ENCODE assay signal across 8 cellular contexts in the genomic region with DNA sequence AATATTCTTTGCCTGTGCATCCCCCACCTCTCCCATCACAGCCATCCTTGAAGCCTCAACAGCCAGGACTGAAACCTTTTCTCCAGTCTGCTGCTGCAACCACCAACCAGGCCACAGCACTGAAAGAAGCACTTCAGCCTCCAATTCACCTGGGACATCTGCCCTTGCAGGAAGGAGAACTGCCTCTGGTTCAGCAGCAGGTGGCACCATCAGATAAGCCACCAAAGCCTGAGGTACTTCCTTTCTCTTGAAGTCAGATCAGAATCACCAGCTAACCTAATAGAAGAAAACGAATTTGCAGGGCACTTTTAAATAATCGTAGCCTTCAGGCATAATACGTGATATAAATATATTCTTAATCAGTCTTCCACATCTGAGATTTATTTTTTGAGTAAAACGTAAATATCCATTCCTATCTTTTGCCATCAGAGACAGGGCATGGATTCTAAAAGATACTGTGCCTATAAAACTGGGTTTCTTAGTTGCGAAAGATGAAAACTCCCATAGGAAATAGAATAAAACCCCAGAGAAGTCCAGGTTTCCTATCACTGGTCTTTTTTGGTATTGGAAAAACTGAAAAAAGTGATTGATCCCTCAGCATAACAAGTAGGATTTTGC. TPM values are rescaled to one million over a fixed set of nuclear protein-coding genes. Genes with fewer than 3 reads are reported as not detected.
DNase-seq lines count a peak whose midpoint lies in the region; ATAC-seq, FAIRE-seq and TF ChIP-seq lines count a peak whose summit lies in the region.

No MANE protein-coding gene starts in this region.

- no peaks in the 10 kb centered on the region; a peak in 1 of 4 replicates for H3K27me3 ChIP-seq in GM12878 (replicated peaks in 1 of 2; ENCODE audit: control insufficient read depth in 2 of 2, insufficient read depth in 2 of 2, low read length in 1 of 2)

- intact Hi-C loops in GM12878 (cut with micrococcal nuclease; ENCODE audit: unreplicated experiment): loop anchor here (1.0 to 10.0 kb wide), 4 partner anchors 409 to 1703 kb away; no protein-coding TSS in a partner anchor

- H3K27ac ChIP-seq in GM12878 (ENCODE audit: control insufficient read depth, insufficient read depth): no peak overlapping the region

- H3K9ac ChIP-seq in GM12878 (ENCODE audit: control insufficient read depth, insufficient read depth, low read length): no peak overlapping the region

- no peaks in the 10 kb centered on the region for H3K36me3 ChIP-seq in GM12878 (ENCODE audit: control insufficient read depth in 2 of 2, insufficient read depth in 2 of 2, low read length in 1 of 2)

- BruUV-seq in GM12878 (replicated peaks; lab: Mats Ljungman, UMichigan): no TSS peak

- POLR2A ChIA-PET in GM12878 (lab: Charles Lee): no interaction called here

- peak; percentile 99 for TF ChIP-seq RAD21 in GM12878 (IDR thresholded peaks at IDR 0.05; ENCODE audit: insufficient read depth, low read depth, low read length)

- TF ChIP-seq CTCF in AG09319 (IDR thresholded peaks at IDR 0.05; ENCODE audit: low read depth, low read length) (peak; percentile 75), GM12878 (IDR thresholded peaks at IDR 0.05 in 2 of 3, conservative IDR thresholded peaks at IDR 0.05 in 1 of 3; ENCODE audit: control insufficient read depth in 2 of 3, extremely low read depth in 1 of 3, insufficient read depth in 1 of 3, low read depth in 3 of 3, low read length in 3 of 3) (peak; percentile 90 to 94 (median 92))

- no peak for TF ChIP-seq EP300 in GM12878 (IDR thresholded peaks at IDR 0.05; ENCODE audit: borderline replicate concordance in 1 of 2, control insufficient read depth in 1 of 2, low read depth in 2 of 2, low read length in 2 of 2)

- peak; percentile 99 for ATAC-seq in GM18867 (IDR thresholded peaks at IDR 0.05; ENCODE audit: unreplicated experiment)
- peak; percentile 95 for ATAC-seq in HG03045 (IDR thresholded peaks at IDR 0.05; ENCODE audit: unreplicated experiment)
- peak; percentile 98 for ATAC-seq in GM12878

- peak; percentile 31 for DNase-seq in AG09319 (ENCODE audit: extremely low read depth, low read depth)
- DNase-seq in NCI-H2029 (lab: John Stamatoyannopoulos, UW): peak; percentile 54
- DNase-seq in T1000 (lab: John Stamatoyannopoulos, UW): peak; percentile 20
- DNase-seq in GM12878 (ENCODE audit: low read depth, low spot score): peak; percentile 34
- DNase-seq in islet precursor cell: peak; percentile 85
- DNase-seq in stimulated activated CD4-positive, alpha-beta T cell treated with anti-CD3 and anti-CD28 coated beads, Interleukin-2, amount 100 ng/mL, for 48 hours: peak; percentile 34 to 44

- H3K4me2 ChIP-seq in GM12878 (ENCODE audit: control insufficient read depth, insufficient read depth): no peak overlapping the region

- RAD21 ChIA-PET in GM12878 (lab: Charles Lee; ENCODE audit: unreplicated experiment): interaction anchor here (0.7 to 1.7 kb wide), 7 partner anchors 11 to 673 kb away, joined by 3 to 6 read pairs (median 3); no protein-coding TSS in a partner anchor

- CTCF ChIA-PET in GM12878 (lab: Yijun Ruan, JAX): interaction anchor here (0.6 to 2.0 kb wide), 19 partner anchors 11 to 1111 kb away, joined by 3 to 8 read pairs (median 3); no protein-coding TSS in a partner anchor

- SMC1A ChIA-PET in GM12878 (lab: Charles Lee; ENCODE audit: uncharacterized antibody, unreplicated experiment): interaction anchor here (0.8 to 2.5 kb wide), 12 partner anchors 10 to 1110 kb away, joined by 3 to 11 read pairs (median 4); a partner anchor contains a TSS

- no peaks in the 10 kb centered on the region for H4K20me1 ChIP-seq in GM12878 (ENCODE audit: control insufficient read depth, insufficient read depth)

- no peaks in the 10 kb centered on the region for H3K9me3 ChIP-seq in GM12878 (replicated peaks; ENCODE audit: control insufficient read depth, insufficient read depth, low read length)

- FAIRE-seq in GM12878 (lab: Jason Lieb, UNC): peak; percentile 92

- no peak for TF ChIP-seq POLR2A in GM12878 (IDR thresholded peaks at IDR 0.05; ENCODE audit: low read depth, low read length)

- H3K79me2 ChIP-seq in GM12878 (ENCODE audit: control insufficient read depth, insufficient read depth, low read length): no peaks in the 10 kb centered on the region

- in situ Hi-C loops in GM12878 (cut with MboI): loop anchor here (25.0 kb wide), 2 partner anchors 1111 to 1686 kb away; no protein-coding TSS in a partner anchor

- WGBS in GM12878 (ENCODE audit: insufficient coverage, insufficient replicate concordance, low lambda C conversion rate, missing lambda C conversion rate): 20% methylated on average over 5 of the region's 5 CpGs

- H3K4me1 ChIP-seq in GM12878 (ENCODE audit: control insufficient read depth, insufficient read depth, low read length): no peaks in the 10 kb centered on the region

- H3K4me3 ChIP-seq in GM12878: no peak overlapping the region

- no peak overlapping the region for H2AFZ ChIP-seq in GM12878 (ENCODE audit: control insufficient read depth, low read depth, low read length)

TF ChIP-seq in GM12878, 131 proteins besides CTCF, POLR2A, EP300 and RAD21:
- TF ChIP-seq MEF2B (IDR thresholded peaks at IDR 0.05; ENCODE audit: partially characterized antibody, poor library complexity, severe bottlenecking) (peak; percentile 26), SMC3 (IDR thresholded peaks at IDR 0.05; ENCODE audit: borderline replicate concordance, low read length) (peak; percentile 83), YY1 (IDR thresholded peaks at IDR 0.05; ENCODE audit: low read depth, low read length) (0 out of 2 replicates have a peak, but pooled peaks have one; percentile 51), POU2F2 (IDR thresholded peaks at IDR 0.05; ENCODE audit: borderline replicate concordance, low read depth, low read length) (no peak), SPI1 (IDR thresholded peaks at IDR 0.05; ENCODE audit: borderline replicate concordance, insufficient read depth, low read depth, low read length) (peak; percentile 31; the same call in 1 of the 2 replicates), LARP7 (IDR thresholded peaks at IDR 0.05) (no peak)
- TF ChIP-seq, protein P1, sequence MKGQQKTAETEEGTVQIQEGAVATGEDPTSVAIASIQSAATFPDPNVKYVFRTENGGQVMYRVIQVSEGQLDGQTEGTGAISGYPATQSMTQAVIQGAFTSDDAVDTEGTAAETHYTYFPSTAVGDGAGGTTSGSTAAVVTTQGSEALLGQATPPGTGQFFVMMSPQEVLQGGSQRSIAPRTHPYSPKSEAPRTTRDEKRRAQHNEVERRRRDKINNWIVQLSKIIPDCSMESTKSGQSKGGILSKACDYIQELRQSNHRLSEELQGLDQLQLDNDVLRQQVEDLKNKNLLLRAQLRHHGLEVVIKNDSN (IDR thresholded peaks at IDR 0.05; ENCODE audit: borderline replicate concordance, extremely low read length, insufficient read depth, low read depth, low read length): no peak

RNA-seq across cellular contexts. Expression of a gene that starts 9.5 kb away (rescaled TPM):
- total RNA-seq in GM12878 (2013; cell fraction: nucleolus; rRNA removed): not detected in 2 replicates
- total RNA-seq in GM12878 (2014; rRNA removed) (not detected in 2 replicates), GM12878 (2014; rRNA removed; fragmentation: Illumina TruSeq; extraction: Trizol) (not detected in 2 replicates), GM12878 (2021) (not detected in 2 replicates)
- not detected for polyA plus RNA-seq in GM12878 (2011; ENCODE audit: low read depth)
- polyA plus RNA-seq in GM12878 (2011; rRNA removed) (not detected in 2 replicates), GM12878 (2014; fragmentation: Illumina TruSeq; extraction: Trizol) (not detected in 2 replicates), GM12878 (2014; fragmentation: Nextera tagmentation; extraction: Ambion mirVana) (under 1 TPM in 1 of 2 experiments, not detected in 1; 0.18 TPM), GM12878 (2014; rRNA removed) (not detected in 2 replicates), GM12878 (2016; fragmentation: Nextera tagmentation; extraction: Ambion mirVana) (not detected)
- not detected in 2 replicates for polyA plus RNA-seq in GM12878 (2011; cell fraction: cytosol; rRNA removed)
- not detected in 2 replicates for polyA plus RNA-seq in GM12878 (2011; cell fraction: nucleus; rRNA removed)
- polyA plus RNA-seq in GM12878 (2012): not detected in 2 replicates
- polyA minus RNA-seq in GM12878 (2011; rRNA and poly(A)+ RNA removed): not detected in 2 replicates
- polyA minus RNA-seq in GM12878 (2011; cell fraction: cytosol; rRNA and poly(A)+ RNA removed): not detected in 2 replicates
- polyA minus RNA-seq in GM12878 (2011; cell fraction: nucleus; rRNA and poly(A)+ RNA removed): not detected in 2 replicates

RNA-seq across cellular contexts. Expression of a gene that starts 27.0 kb away (rescaled TPM):
- total RNA-seq in GM12878 (2013; cell fraction: nucleolus; rRNA removed): not detected in 2 replicates
- 0.06 TPM in 1 of 2 replicates, not detected in the other for total RNA-seq in GM12878 (2014; rRNA removed)
- total RNA-seq in GM12878 (2014; rRNA removed; fragmentation: Illumina TruSeq; extraction: Trizol): 0.04 and 0.09 TPM in 2 replicates
- total RNA-seq in GM12878 (2021): 0.27 and 0.51 TPM in 2 replicates
- polyA plus RNA-seq in GM12878 (2011; ENCODE audit: low read depth): 0.09 TPM
- polyA plus RNA-seq in GM12878 (2011; rRNA removed): 0.14 and 0.16 TPM in 2 replicates
- 0.21 and 0.25 TPM in 2 replicates for polyA plus RNA-seq in GM12878 (2011; cell fraction: cytosol; rRNA removed)
- polyA plus RNA-seq in GM12878 (2011; cell fraction: nucleus; rRNA removed): 0.21 and 0.32 TPM in 2 replicates
- 0.31 and 0.57 TPM in 2 replicates for polyA plus RNA-seq in GM12878 (2012)
- polyA plus RNA-seq in GM12878 (2014; fragmentation: Illumina TruSeq; extraction: Trizol): 0.14 and 0.24 TPM in 2 replicates
- polyA plus RNA-seq in GM12878 (2014; fragmentation: Nextera tagmentation; extraction: Ambion mirVana): under 1 TPM; 0.18 to 0.38 TPM
- 0.09 and 0.10 TPM in 2 replicates for polyA plus RNA-seq in GM12878 (2014; rRNA removed)
- polyA plus RNA-seq in GM12878 (2016; fragmentation: Nextera tagmentation; extraction: Ambion mirVana): 1 to 10 TPM; 1.1 to 1.3 TPM
- polyA minus RNA-seq in GM12878 (2011; rRNA and poly(A)+ RNA removed): 0.05 TPM in 1 of 2 replicates, not detected in the other
- not detected in 2 replicates for polyA minus RNA-seq in GM12878 (2011; cell fraction: cytosol; rRNA and poly(A)+ RNA removed)
- polyA minus RNA-seq in GM12878 (2011; cell fraction: nucleus; rRNA and poly(A)+ RNA removed): 0.12 and 0.67 TPM in 2 replicates

Comparison
In these comparisons a context has a peak if more than half of its experiments do, and no peak if none do; other contexts are left out.
1. DNase-seq: peak in every context shown above with its lines; median percentile 85 in islet precursor cell; 54 in NCI-H2029; 39 in stimulated activated CD4-positive, alpha-beta T cell treated with anti-CD3 and anti-CD28 coated beads, Interleukin-2, amount 100 ng/mL, for 48 hours; 34 in GM12878; 31 in AG09319; 20 in T1000.